ENCODE assay signal across 9 cellular contexts in genomic region chr11:80155412-80156017, GRCh38.
DNase-seq lines count a peak whose midpoint lies in the region; ATAC-seq, FAIRE-seq and TF ChIP-seq lines count a peak whose summit lies in the region.
"Had no signal": no experiment of that assay in that cellular context is flagged by ENCODE, and none has a peak within 500 bp of the region (broad histone marks: within the 10 kb centered on the region; RNA-seq: fewer than 3 reads in every experiment).

No MANE protein-coding gene starts in this region.

- no peaks in the 10 kb centered on the region for H3K9me3 ChIP-seq in RWPE2 (ENCODE audit: severe bottlenecking)
- no peaks in the 10 kb centered on the region for H3K9me3 ChIP-seq in testis
- H3K9me3 ChIP-seq in vagina = no peaks in the 10 kb centered on the region

- no peak for FAIRE-seq in HTR-8/SVneo (lab: Jason Lieb, UNC)

- H3K27ac ChIP-seq in RWPE2 (ENCODE audit: poor library complexity, severe bottlenecking) (no peak overlapping the region), testis (no peak overlapping the region), vagina (no peak overlapping the region)

- intact Hi-C loops in testis (cut with DNase I; ENCODE audit: low total_unique reads) = no loop called here
- intact Hi-C loops in vagina (cut with DNase I) = no loop called here

- no peak for TF ChIP-seq POLR2A in testis (IDR thresholded peaks at IDR 0.05)
- no peak for TF ChIP-seq POLR2A in vagina (IDR thresholded peaks at IDR 0.05)

- H3K4me1 ChIP-seq in RWPE2 (ENCODE audit: insufficient read depth, poor library complexity, severe bottlenecking) (no peaks in the 10 kb centered on the region), testis (no peaks in the 10 kb centered on the region), vagina (no peaks in the 10 kb centered on the region)

- ATAC-seq in HG03342 (IDR thresholded peaks at IDR 0.05; ENCODE audit: unreplicated experiment) (peak; percentile 78), RWPE2 (ENCODE audit: low read depth) (peak; percentile 73)

- DNase-seq in NCI-H524 (lab: John Stamatoyannopoulos, UW) = peak; percentile 39 to 67
- DNase-seq in NCI-H524 treated with DMSO at 0.1 percent for 48 hours (lab: John Stamatoyannopoulos, UW) = no peak
- no peak for DNase-seq in RWPE2 (ENCODE audit: low spot score)
- DNase-seq in iPS-NIHi7 (ENCODE audit: extremely low spot score) = peak; percentile 22
- DNase-seq in HTR-8/SVneo (ENCODE audit: insufficient read length, low spot score) = no peak
- no peak for DNase-seq in testis
- no peak for DNase-seq in vagina (ENCODE audit: extremely low spot score in 2 of 2)
- DNase-seq: activated naive CD8-positive, alpha-beta T cell treated with anti-CD3 and anti-CD28 coated beads, Interleukin-2, amount 10 ng/mL, durations not matched to agents 7 days and 5 days had no signal

- peaks cover 7% of the 10 kb centered on the region for H3K27me3 ChIP-seq in RWPE2 (ENCODE audit: insufficient read depth, poor library complexity, severe bottlenecking)
- H3K27me3 ChIP-seq in testis = no peaks in the 10 kb centered on the region
- no peaks in the 10 kb centered on the region for H3K27me3 ChIP-seq in vagina

- peak; percentile 85 for TF ChIP-seq CTCF in RWPE2 (IDR thresholded peaks at IDR 0.05; ENCODE audit: poor library complexity, severe bottlenecking)
- TF ChIP-seq CTCF in testis (IDR thresholded peaks at IDR 0.05) = peak in 1 of 3 experiments; percentile 22
- no peak for TF ChIP-seq CTCF in vagina (IDR thresholded peaks at IDR 0.05)

- H3K4me3 ChIP-seq in RWPE2 (ENCODE audit: severe bottlenecking) (no peak overlapping the region), testis (no peak overlapping the region), vagina (no peak overlapping the region)

- WGBS in testis, 2 donors = 52% methylated on average over 4 of the region's 4 CpGs

- H3K36me3 ChIP-seq in RWPE2 (ENCODE audit: low read depth) = no peaks in the 10 kb centered on the region
- no peaks in the 10 kb centered on the region for H3K36me3 ChIP-seq in testis (ENCODE audit: low read depth, missing control alignments)
- H3K36me3 ChIP-seq in vagina = no peaks in the 10 kb centered on the region

Comparison
In these comparisons a context has a peak if more than half of its experiments do, and no peak if none do; other contexts are left out.
1. DNase-seq: peak in NCI-H524 (2 of 2) and iPS-NIHi7 (single experiment); none in NCI-H524 treated with DMSO at 0.1 percent for 48 hours (single experiment), RWPE2 (single experiment), HTR-8/SVneo (single experiment), testis (single experiment) and vagina (0 of 2).